17 cellular contexts compared by ENCODE assay signal in the genomic region with DNA sequence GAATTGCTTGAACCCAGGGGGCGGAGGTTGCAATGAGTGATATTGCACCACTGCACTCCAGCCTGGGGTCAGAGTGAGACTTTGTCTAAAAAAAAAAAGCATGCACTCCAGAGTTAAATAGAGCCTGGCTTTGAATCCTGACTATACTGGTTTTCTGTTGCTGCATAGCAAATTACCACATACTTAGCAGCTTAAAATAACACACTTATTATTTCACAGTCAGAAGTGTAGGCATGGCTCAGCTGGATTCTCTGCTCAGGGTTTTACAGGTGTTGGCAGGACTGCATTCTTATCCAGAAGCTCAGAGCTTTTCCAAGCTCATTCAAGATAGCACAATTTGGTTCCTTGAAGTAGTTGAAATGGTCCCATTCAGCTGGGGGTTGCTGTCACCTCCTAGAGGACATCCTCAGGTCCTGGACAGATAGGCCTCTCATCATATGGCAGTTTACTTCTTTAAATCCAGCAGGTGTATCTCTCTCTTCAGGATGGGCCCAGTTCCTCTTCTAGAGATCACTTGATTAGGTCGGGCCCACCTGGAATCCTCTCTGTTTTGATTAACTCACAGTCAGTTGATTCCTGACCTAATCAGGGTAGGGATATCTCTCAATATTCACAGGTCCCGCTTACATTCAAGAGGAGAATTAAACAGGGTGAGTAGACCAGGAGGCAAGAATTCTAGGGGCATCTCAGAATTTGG. TPM values are rescaled to one million over a fixed set of nuclear protein-coding genes. Genes with fewer than 3 reads are reported as not detected.
DNase-seq lines count a peak whose midpoint lies in the region; ATAC-seq and TF ChIP-seq lines count a peak whose summit lies in the region.
"Had no signal": no experiment of that assay in that cellular context is flagged by ENCODE, and none has a peak within 500 bp of the region (broad histone marks: within the 10 kb centered on the region; RNA-seq: fewer than 3 reads in every experiment).

No MANE protein-coding gene starts in this region.

- H3K9ac ChIP-seq in endodermal cell (ENCODE audit: extremely low read depth, low read length, poor library complexity, severe bottlenecking): no peak overlapping the region
- H3K9ac ChIP-seq: parathyroid adenoma had no signal

- peaks cover 6% of the 10 kb centered on the region for H3K36me3 ChIP-seq in CD4-positive, CD25-positive, alpha-beta regulatory T cell (ENCODE audit: control insufficient read depth, insufficient read depth, low read length)
- no peaks in the 10 kb centered on the region for H3K36me3 ChIP-seq in CD8-positive, alpha-beta T cell (ENCODE audit: insufficient read depth, low read length)
- H3K36me3 ChIP-seq in left lung (no peaks in the 10 kb centered on the region), endodermal cell (ENCODE audit: control insufficient read depth, insufficient read depth, low read length) (no peaks in the 10 kb centered on the region)
- H3K36me3 ChIP-seq: brain microvascular endothelial cell, tibial nerve, WERI-Rb-1 had no signal

- DNase-seq in CD4-positive, CD25-positive, alpha-beta regulatory T cell: no peak
- no peak for DNase-seq in CD8-positive, alpha-beta T cell
- DNase-seq in left lung (no peak), progenitor cell of endocrine pancreas (ENCODE audit: low spot score, unreplicated experiment) (no peak), retina (no peak), endodermal cell (no peak)
- DNase-seq: brain microvascular endothelial cell, cortex of kidney, MV-4-11, NCI-H2171, NCI-H82, WERI-Rb-1 had no signal

- H3K27ac Mint-ChIP-seq in CD4-positive, CD25-positive, alpha-beta regulatory T cell: peak overlapping the region; percentile 80 to 98 (median 88)
- peak overlapping the region; percentile 98 for H3K27ac Mint-ChIP-seq in CD8-positive, alpha-beta T cell
- peak overlapping the region; percentile 93 for H3K27ac Mint-ChIP-seq in activated T-helper 17 cell treated with anti-CD3 and anti-CD28 coated beads, Interleukin-2, amount 50 U/mL, for 72 hours
- no peak overlapping the region for H3K27ac Mint-ChIP-seq in progenitor cell of endocrine pancreas
- no peak overlapping the region for H3K27ac Mint-ChIP-seq in endodermal cell

- H3K27ac ChIP-seq in CD4-positive, CD25-positive, alpha-beta regulatory T cell (ENCODE audit: insufficient read depth, low read length, poor library complexity, severe bottlenecking): peak overlapping the region; percentile 90
- no peak overlapping the region for H3K27ac ChIP-seq in CD8-positive, alpha-beta T cell (ENCODE audit: low read depth, low read length)
- H3K27ac ChIP-seq in left lung (peak overlapping the region in 1 of 2 donors; percentile 28), endodermal cell (ENCODE audit: low read depth, low read length) (no peak overlapping the region)
- H3K27ac ChIP-seq: epithelial cell of prostate, parathyroid adenoma, tibial nerve, WERI-Rb-1 had no signal

- CTCF ChIA-PET in CD8-positive, alpha-beta T cell (lab: Charles Lee): interaction anchor here (1.1 to 1.8 kb wide), 2 partner anchors 14 to 27 kb away, joined by 3 to 4 read pairs; partner anchors contain the start of gene DOCK11

- no peaks in the 10 kb centered on the region for H3K27me3 Mint-ChIP-seq in CD4-positive, CD25-positive, alpha-beta regulatory T cell
- no peaks in the 10 kb centered on the region for H3K27me3 Mint-ChIP-seq in CD8-positive, alpha-beta T cell (ENCODE audit: low read depth)
- no peaks in the 10 kb centered on the region for H3K27me3 Mint-ChIP-seq in activated T-helper 17 cell treated with anti-CD3 and anti-CD28 coated beads, Interleukin-2, amount 50 U/mL, for 72 hours
- no peaks in the 10 kb centered on the region for H3K27me3 Mint-ChIP-seq in progenitor cell of endocrine pancreas
- H3K27me3 Mint-ChIP-seq in endodermal cell (ENCODE audit: insufficient read depth): no peaks in the 10 kb centered on the region

- no peaks in the 10 kb centered on the region for H3K9me3 Mint-ChIP-seq in CD4-positive, CD25-positive, alpha-beta regulatory T cell
- H3K9me3 Mint-ChIP-seq in CD8-positive, alpha-beta T cell: no peaks in the 10 kb centered on the region
- H3K9me3 Mint-ChIP-seq in activated T-helper 17 cell treated with anti-CD3 and anti-CD28 coated beads, Interleukin-2, amount 50 U/mL, for 72 hours: no peaks in the 10 kb centered on the region
- H3K9me3 Mint-ChIP-seq in progenitor cell of endocrine pancreas (ENCODE audit: low read depth) (peaks cover 14% of the 10 kb centered on the region), endodermal cell (peaks cover 57% of the 10 kb centered on the region)

- H3K4me1 Mint-ChIP-seq in CD4-positive, CD25-positive, alpha-beta regulatory T cell: peaks cover 17 to 91% (median 55%) of the 10 kb centered on the region in 4 donors
- H3K4me1 Mint-ChIP-seq in CD8-positive, alpha-beta T cell (ENCODE audit: low read depth): peaks cover 82% of the 10 kb centered on the region
- H3K4me1 Mint-ChIP-seq in activated T-helper 17 cell treated with anti-CD3 and anti-CD28 coated beads, Interleukin-2, amount 50 U/mL, for 72 hours: peaks cover 36% of the 10 kb centered on the region
- H3K4me1 Mint-ChIP-seq in progenitor cell of endocrine pancreas (ENCODE audit: low read depth) (no peaks in the 10 kb centered on the region), endodermal cell (peaks cover 8% of the 10 kb centered on the region)

- H3K9me3 ChIP-seq in CD4-positive, CD25-positive, alpha-beta regulatory T cell (ENCODE audit: control insufficient read depth in 2 of 2, low read length in 2 of 2): no peaks in the 10 kb centered on the region
- H3K9me3 ChIP-seq in CD8-positive, alpha-beta T cell (ENCODE audit: low read length): no peaks in the 10 kb centered on the region
- no peaks in the 10 kb centered on the region for H3K9me3 ChIP-seq in left lung
- no peaks in the 10 kb centered on the region for H3K9me3 ChIP-seq in endodermal cell (ENCODE audit: control insufficient read depth, low read length)
- H3K9me3 ChIP-seq: tibial nerve had no signal

- no peak for TF ChIP-seq CTCF in CD8-positive, alpha-beta T cell (IDR thresholded peaks at IDR 0.05)
- no peak for TF ChIP-seq CTCF in left lung (IDR thresholded peaks at IDR 0.05)
- TF ChIP-seq CTCF in progenitor cell of endocrine pancreas (IDR thresholded peaks at IDR 0.05; ENCODE audit: unreplicated experiment): no peak
- no peak for TF ChIP-seq CTCF in endodermal cell (conservative IDR thresholded peaks at IDR 0.05)

- intact Hi-C loops in CD8-positive, alpha-beta T cell (cut with DNase I, micrococcal nuclease): no loop called here
- intact Hi-C loops in left lung (cut with DNase I): no loop called here

- peaks cover 85% of the 10 kb centered on the region for H3K4me1 ChIP-seq in CD4-positive, CD25-positive, alpha-beta regulatory T cell (ENCODE audit: control insufficient read depth, insufficient read depth, low read length, poor library complexity, severe bottlenecking)
- H3K4me1 ChIP-seq in CD8-positive, alpha-beta T cell (ENCODE audit: insufficient read depth, low read length): peaks cover 74% of the 10 kb centered on the region
- H3K4me1 ChIP-seq in left lung: peaks cover 0 to 44% of the 10 kb centered on the region in 2 donors
- H3K4me1 ChIP-seq in endodermal cell (ENCODE audit: control insufficient read depth, insufficient read depth, low read length): no peaks in the 10 kb centered on the region
- H3K4me1 ChIP-seq: parathyroid adenoma had no signal

- POLR2A ChIA-PET in CD8-positive, alpha-beta T cell (lab: Charles Lee): interaction anchor here (0.6 kb wide), 1 partner anchor 152 kb away, joined by 3 read pairs; no protein-coding TSS in a partner anchor

- ATAC-seq in CD4-positive, CD25-positive, alpha-beta regulatory T cell (ENCODE audit: low read depth in 2 of 2): no peak
- no peak for ATAC-seq in CD8-positive, alpha-beta T cell
- no peak for ATAC-seq in activated T-helper 17 cell treated with anti-CD3 and anti-CD28 coated beads, Interleukin-2, amount 50 U/mL, for 72 hours (replicated peaks)
- ATAC-seq in left lung: peak; percentile 67
- ATAC-seq: HepG2 had no signal

- 97% methylated on average over 3 of the region's 3 CpGs; no CpG with 5 or more reads in 1 of the 2 experiments for WGBS in endodermal cell (ENCODE audit: insufficient coverage in 1 of 2, insufficient read length in 1 of 2), 2 experiments

- H3K36me3 Mint-ChIP-seq in CD4-positive, CD25-positive, alpha-beta regulatory T cell: no peaks in the 10 kb centered on the region
- H3K36me3 Mint-ChIP-seq in CD8-positive, alpha-beta T cell: peaks cover 8% of the 10 kb centered on the region
- H3K36me3 Mint-ChIP-seq in activated T-helper 17 cell treated with anti-CD3 and anti-CD28 coated beads, Interleukin-2, amount 50 U/mL, for 72 hours (ENCODE audit: low read depth): peaks cover 12% of the 10 kb centered on the region
- H3K36me3 Mint-ChIP-seq in progenitor cell of endocrine pancreas (ENCODE audit: insufficient read depth) (no peaks in the 10 kb centered on the region), endodermal cell (ENCODE audit: low read depth) (no peaks in the 10 kb centered on the region)

- H3K4me3 ChIP-seq in CD4-positive, CD25-positive, alpha-beta regulatory T cell (ENCODE audit: low read depth, low read length): peak overlapping the region; percentile 72
- H3K4me3 ChIP-seq in CD8-positive, alpha-beta T cell (ENCODE audit: low read depth, low read length): no peak overlapping the region
- H3K4me3 ChIP-seq in left lung: no peak overlapping the region
- no peak overlapping the region for H3K4me3 ChIP-seq in endodermal cell (ENCODE audit: low read length)
- H3K4me3 ChIP-seq: tibial nerve had no signal

- H3K4me3 Mint-ChIP-seq in CD4-positive, CD25-positive, alpha-beta regulatory T cell: peak overlapping the region; percentile 42 to 76 (median 58)
- peak overlapping the region; percentile 26 for H3K4me3 Mint-ChIP-seq in CD8-positive, alpha-beta T cell
- H3K4me3 Mint-ChIP-seq in activated T-helper 17 cell treated with anti-CD3 and anti-CD28 coated beads, Interleukin-2, amount 50 U/mL, for 72 hours: peak overlapping the region; percentile 86
- H3K4me3 Mint-ChIP-seq in progenitor cell of endocrine pancreas (ENCODE audit: low read depth): no peak overlapping the region
- H3K4me3 Mint-ChIP-seq in endodermal cell: no peak overlapping the region

- no peaks in the 10 kb centered on the region for H3K27me3 ChIP-seq in CD4-positive, CD25-positive, alpha-beta regulatory T cell (ENCODE audit: control insufficient read depth, insufficient read depth, low read length)
- H3K27me3 ChIP-seq in CD8-positive, alpha-beta T cell (ENCODE audit: insufficient read depth, low read length): no peaks in the 10 kb centered on the region
- no peaks in the 10 kb centered on the region for H3K27me3 ChIP-seq in left lung
- H3K27me3 ChIP-seq in endodermal cell (ENCODE audit: control insufficient read depth, insufficient read depth, low read length, poor library complexity, severe bottlenecking): no peaks in the 10 kb centered on the region
- H3K27me3 ChIP-seq: brain microvascular endothelial cell, tibial nerve had no signal

RNA-seq across cellular contexts. Expression of gene DOCK11, which starts 26.8 kb away (rescaled TPM):
- total RNA-seq in CD4-positive, CD25-positive, alpha-beta regulatory T cell: 126 TPM
- polyA plus RNA-seq in CD4-positive, CD25-positive, alpha-beta regulatory T cell: 10 to 100 TPM; 26.5 to 36.4 (median 31.8) TPM
- total RNA-seq in CD8-positive, alpha-beta T cell: 10 to 100 TPM; 52.8 to 57.9 TPM
- total RNA-seq in activated T-helper 17 cell treated with anti-CD3 and anti-CD28 coated beads, Interleukin-2, amount 50 U/mL, for 72 hours: 10 to 100 TPM; 45.5 to 50.6 TPM
- total RNA-seq in left lung (10 to 100 TPM; 35.5 to 36.8 TPM), progenitor cell of endocrine pancreas (5.8 TPM in 2 replicates), endodermal cell (1 to 10 TPM; 3.1 to 3.4 TPM)
- polyA plus RNA-seq in endodermal cell (2013, experiment 1 of 2): 14.8 TPM
- 12.0 TPM for polyA plus RNA-seq in endodermal cell (2013, experiment 2 of 2)

Comparison
In these comparisons a context has a peak if more than half of its experiments do, and no peak if none do; other contexts are left out.
1. H3K27ac Mint-ChIP-seq: peak in CD4-positive, CD25-positive, alpha-beta regulatory T cell (3 of 3), CD8-positive, alpha-beta T cell (single experiment) and activated T-helper 17 cell treated with anti-CD3 and anti-CD28 coated beads, Interleukin-2, amount 50 U/mL, for 72 hours (single experiment); none in progenitor cell of endocrine pancreas (single experiment) and endodermal cell (single experiment).
2. H3K4me3 Mint-ChIP-seq: peak in CD4-positive, CD25-positive, alpha-beta regulatory T cell (4 of 4), CD8-positive, alpha-beta T cell (single experiment) and activated T-helper 17 cell treated with anti-CD3 and anti-CD28 coated beads, Interleukin-2, amount 50 U/mL, for 72 hours (single experiment); none in progenitor cell of endocrine pancreas (single experiment) and endodermal cell (single experiment).